1 cellular context compared by ENCODE assay signal in the genomic region with DNA sequence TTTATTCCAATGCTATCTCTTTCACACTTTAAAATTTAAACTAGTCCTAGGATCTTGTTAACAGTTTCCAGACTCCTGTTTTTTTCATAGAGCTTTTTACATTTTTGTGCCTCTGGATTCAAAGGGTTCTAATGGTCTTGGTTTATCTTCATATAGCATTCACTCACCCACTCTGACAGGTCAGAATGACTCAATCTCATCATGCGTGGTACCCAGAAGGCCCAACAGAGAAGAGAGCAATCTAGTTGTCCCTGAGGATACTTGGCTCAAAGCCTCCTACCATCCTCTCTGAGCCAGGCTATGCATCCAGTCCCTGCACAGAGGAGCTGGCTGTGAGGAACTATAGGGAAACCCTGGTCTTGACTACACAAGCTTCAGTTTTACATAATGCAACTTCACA.
TF ChIP-seq lines count a peak whose summit lies in the region.

No MANE protein-coding gene starts in this region.

TF ChIP-seq in IMR-90, 13 proteins besides CTCF, POLR2A, EP300 and RAD21:
- TF ChIP-seq NFE2L2 (IDR thresholded peaks at IDR 0.05; ENCODE audit: low read depth, low read length): no peak
